3 cellular contexts compared by ENCODE assay signal in the genomic region with DNA sequence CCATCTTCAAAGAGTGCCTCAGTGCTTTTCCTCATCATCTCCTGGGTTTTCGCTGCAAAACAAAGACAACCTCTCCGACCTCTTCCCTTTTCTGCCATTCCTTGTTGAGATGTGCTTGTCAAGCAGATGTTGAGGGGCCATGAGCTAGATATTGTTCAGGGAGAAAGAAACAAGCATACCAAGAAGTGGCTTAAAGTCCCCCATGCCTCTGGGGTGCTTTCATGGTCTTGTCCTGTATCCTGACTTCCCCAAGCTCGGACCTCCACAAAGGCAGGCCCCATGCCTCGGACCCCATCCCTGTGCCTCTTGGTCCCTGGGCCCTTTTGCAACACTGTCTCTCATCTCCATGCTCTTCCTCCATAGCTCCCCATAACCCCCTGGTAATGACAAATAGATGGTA.
"Had no signal": no experiment of that assay in that cellular context is flagged by ENCODE, and none has a peak within 500 bp of the region (broad histone marks: within the 10 kb centered on the region; RNA-seq: fewer than 3 reads in every experiment).

No MANE protein-coding gene starts in this region.

- H3K4me3 ChIP-seq: GM12878 had no signal

- ATAC-seq: GM12878 had no signal

- DNase-seq: GDM1, GF-D8 had no signal
